ENCODE assay signal across 8 cellular contexts in genomic region chr6:70310063-70310694, GRCh38. TPM values are rescaled to one million over a fixed set of nuclear protein-coding genes. Genes with fewer than 3 reads are reported as not detected.
DNase-seq lines count a peak whose midpoint lies in the region; ATAC-seq, FAIRE-seq and TF ChIP-seq lines count a peak whose summit lies in the region.

No MANE protein-coding gene starts in this region.

- no peak overlapping the region for H3K27ac Mint-ChIP-seq in activated CD4-positive, alpha-beta memory T cell treated with anti-CD3 and anti-CD28 coated beads, Interleukin-2, amount 10 ng/mL, durations not matched to agents 7 days and 5 days
- no peak overlapping the region for H3K27ac Mint-ChIP-seq in activated naive CD8-positive, alpha-beta T cell treated with anti-CD3 and anti-CD28 coated beads, Interleukin-2, amount 50 U/mL, for 24 hours

- no peak for ATAC-seq in HG03571 (IDR thresholded peaks at IDR 0.05; ENCODE audit: unreplicated experiment)
- ATAC-seq in activated naive CD8-positive, alpha-beta T cell treated with anti-CD3 and anti-CD28 coated beads, Interleukin-2, amount 50 U/mL, for 24 hours: no peak

- CTCF ChIA-PET in activated CD4-positive, alpha-beta memory T cell treated with anti-CD3 and anti-CD28 coated beads, Interleukin-2, amount 10 ng/mL, durations not matched to agents 7 days and 5 days (lab: Charles Lee): interaction anchor here (0.6 to 3.5 kb wide), 15 partner anchors 8 to 646 kb away, joined by 3 to 50 read pairs (median 4); no protein-coding TSS in a partner anchor

- H3K27me3 Mint-ChIP-seq in activated CD4-positive, alpha-beta memory T cell treated with anti-CD3 and anti-CD28 coated beads, Interleukin-2, amount 10 ng/mL, durations not matched to agents 7 days and 5 days: peaks cover 27% of the 10 kb centered on the region
- peaks cover 22% of the 10 kb centered on the region for H3K27me3 Mint-ChIP-seq in activated naive CD8-positive, alpha-beta T cell treated with anti-CD3 and anti-CD28 coated beads, Interleukin-2, amount 50 U/mL, for 24 hours

- peak; percentile 74 for DNase-seq in DMS53 (lab: John Stamatoyannopoulos, UW)
- DNase-seq in HS-27A (ENCODE audit: low read depth): peak; percentile 2
- DNase-seq in SKM-1 (lab: John Stamatoyannopoulos, UW; ENCODE audit: unreplicated experiment): peak; percentile 5
- DNase-seq in foreskin fibroblast: peak; percentile 19 to 66
- peak; percentile 67 for DNase-seq in small intestine
- no peak for DNase-seq in activated CD4-positive, alpha-beta memory T cell treated with anti-CD3 and anti-CD28 coated beads, Interleukin-2, amount 10 ng/mL, durations not matched to agents 7 days and 5 days
- no peak for DNase-seq in activated naive CD8-positive, alpha-beta T cell treated with anti-CD3 and anti-CD28 coated beads, Interleukin-2, amount 50 U/mL, for 24 hours

- no peaks in the 10 kb centered on the region for H3K9me3 Mint-ChIP-seq in activated CD4-positive, alpha-beta memory T cell treated with anti-CD3 and anti-CD28 coated beads, Interleukin-2, amount 10 ng/mL, durations not matched to agents 7 days and 5 days
- H3K9me3 Mint-ChIP-seq in activated naive CD8-positive, alpha-beta T cell treated with anti-CD3 and anti-CD28 coated beads, Interleukin-2, amount 50 U/mL, for 24 hours: no peaks in the 10 kb centered on the region

- H3K4me1 ChIP-seq in small intestine (ENCODE audit: control insufficient read depth in 2 of 2, insufficient read depth in 1 of 2, low read depth in 1 of 2, low read length in 1 of 2): peaks cover 0 to under 1% of the 10 kb centered on the region in 2 donors

- POLR2A ChIA-PET in activated CD4-positive, alpha-beta memory T cell treated with anti-CD3 and anti-CD28 coated beads, Interleukin-2, amount 10 ng/mL, durations not matched to agents 7 days and 5 days (lab: Charles Lee): interaction anchor here (0.7 kb wide), 1 partner anchor 645 kb away, joined by 3 read pairs; no protein-coding TSS in a partner anchor

- H3K9me3 ChIP-seq in small intestine (ENCODE audit: control insufficient read depth, low read depth): no peaks in the 10 kb centered on the region

- peaks cover 1% of the 10 kb centered on the region for H3K4me1 Mint-ChIP-seq in activated CD4-positive, alpha-beta memory T cell treated with anti-CD3 and anti-CD28 coated beads, Interleukin-2, amount 10 ng/mL, durations not matched to agents 7 days and 5 days
- peaks cover 2% of the 10 kb centered on the region for H3K4me1 Mint-ChIP-seq in activated naive CD8-positive, alpha-beta T cell treated with anti-CD3 and anti-CD28 coated beads, Interleukin-2, amount 50 U/mL, for 24 hours

- TF ChIP-seq CTCF in foreskin fibroblast (IDR thresholded peaks at IDR 0.05; ENCODE audit: low read depth, low read length): peak; percentile 53

- no peaks in the 10 kb centered on the region for H3K36me3 ChIP-seq in small intestine (ENCODE audit: control insufficient read depth in 2 of 2, insufficient read depth in 2 of 2, low read length in 2 of 2)

- peak; percentile 80 for FAIRE-seq in small intestine (lab: Jason Lieb, UNC)

- H3K36me3 Mint-ChIP-seq in activated CD4-positive, alpha-beta memory T cell treated with anti-CD3 and anti-CD28 coated beads, Interleukin-2, amount 10 ng/mL, durations not matched to agents 7 days and 5 days (ENCODE audit: low read depth): no peaks in the 10 kb centered on the region
- no peaks in the 10 kb centered on the region for H3K36me3 Mint-ChIP-seq in activated naive CD8-positive, alpha-beta T cell treated with anti-CD3 and anti-CD28 coated beads, Interleukin-2, amount 50 U/mL, for 24 hours (ENCODE audit: low read depth)

- no peak overlapping the region for H3K27ac ChIP-seq in small intestine (ENCODE audit: low read depth in 1 of 2, low read length in 1 of 2)

- H3K27me3 ChIP-seq in small intestine (ENCODE audit: control insufficient read depth in 2 of 2, insufficient read depth in 2 of 2, low read length in 2 of 2): no peaks in the 10 kb centered on the region

- H3K4me3 ChIP-seq in foreskin fibroblast (ENCODE audit: low read depth in 1 of 2, low read length in 2 of 2) (no peak overlapping the region), small intestine (ENCODE audit: low read depth in 1 of 2, low read length in 2 of 2) (no peak overlapping the region)

- 15 to 20% (median 20%) methylated on average over 4 of the region's 4 CpGs for WGBS in small intestine, 3 donors

- H3K4me3 Mint-ChIP-seq in activated CD4-positive, alpha-beta memory T cell treated with anti-CD3 and anti-CD28 coated beads, Interleukin-2, amount 10 ng/mL, durations not matched to agents 7 days and 5 days: no peak overlapping the region
- no peak overlapping the region for H3K4me3 Mint-ChIP-seq in activated naive CD8-positive, alpha-beta T cell treated with anti-CD3 and anti-CD28 coated beads, Interleukin-2, amount 50 U/mL, for 24 hours

RNA-seq across cellular contexts. Expression of gene COL9A1, which starts 7.3 kb away (rescaled TPM):
- polyA plus RNA-seq in small intestine: under 1 TPM in 1 of 3 donors, not detected in 2; 0.34 TPM
- total RNA-seq in activated CD4-positive, alpha-beta memory T cell treated with anti-CD3 and anti-CD28 coated beads, Interleukin-2, amount 10 ng/mL, durations not matched to agents 7 days and 5 days: not detected

Comparison
In these comparisons a context has a peak if more than half of its experiments do, and no peak if none do; other contexts are left out.
1. DNase-seq: peak in DMS53 (single experiment), HS-27A (single experiment), SKM-1 (single experiment), foreskin fibroblast (2 of 2) and small intestine (single experiment); none in activated CD4-positive, alpha-beta memory T cell treated with anti-CD3 and anti-CD28 coated beads, Interleukin-2, amount 10 ng/mL, durations not matched to agents 7 days and 5 days (single experiment) and activated naive CD8-positive, alpha-beta T cell treated with anti-CD3 and anti-CD28 coated beads, Interleukin-2, amount 50 U/mL, for 24 hours (single experiment).